Comparison of ENCODE assay signal across 19 cellular contexts in the genomic region with DNA sequence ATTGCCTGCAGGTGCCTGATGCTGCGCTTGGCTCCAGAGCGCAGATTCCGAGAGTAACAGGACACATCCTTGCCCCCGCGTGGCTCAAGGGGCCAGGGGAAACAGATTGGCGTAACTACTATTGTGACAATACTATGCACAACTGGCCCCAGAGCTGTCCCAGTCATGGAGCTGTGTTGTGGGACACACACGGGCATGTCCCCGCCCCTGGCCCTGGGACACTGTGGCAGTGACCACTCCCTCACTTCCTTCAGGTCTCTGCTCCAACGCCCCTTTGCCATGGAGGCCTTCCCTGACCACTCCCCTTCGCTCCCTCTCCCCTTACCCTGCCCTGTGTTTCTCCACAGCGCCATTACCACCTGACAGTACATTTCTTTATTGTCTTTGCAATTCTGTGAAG.
DNase-seq lines count a peak whose midpoint lies in the region; ATAC-seq and TF ChIP-seq lines count a peak whose summit lies in the region.
"Had no signal": no experiment of that assay in that cellular context is flagged by ENCODE, and none has a peak within 500 bp of the region (broad histone marks: within the 10 kb centered on the region; RNA-seq: fewer than 3 reads in every experiment).

No MANE protein-coding gene starts in this region.

- no peaks in the 10 kb centered on the region for H3K9me3 Mint-ChIP-seq in WTC11
- H3K9me3 Mint-ChIP-seq: CD4-positive, alpha-beta memory T cell; HFFc6; IgD-negative memory B cell had no signal

- no peak overlapping the region for H3K4me3 ChIP-seq in esophagus muscularis mucosa
- no peak overlapping the region for H3K4me3 ChIP-seq in neuronal stem cell (ENCODE audit: low read length in 2 of 2)
- no peak overlapping the region for H3K4me3 ChIP-seq in coronary artery
- H3K4me3 ChIP-seq: GM23248 had no signal

- no peak overlapping the region for H2BK5ac ChIP-seq in neuronal stem cell (ENCODE audit: low read length)

- intact Hi-C loops in esophagus muscularis mucosa (cut with DNase I), result no loop called here

- H3K27ac Mint-ChIP-seq in WTC11, result no peak overlapping the region
- H3K27ac Mint-ChIP-seq: CD14-positive monocyte; CD4-positive, alpha-beta memory T cell; HFFc6 had no signal

- TF ChIP-seq CTCF in WTC11 (IDR thresholded peaks at IDR 0.05), result no peak
- TF ChIP-seq CTCF in esophagus muscularis mucosa (IDR thresholded peaks at IDR 0.05), result no peak
- TF ChIP-seq CTCF in coronary artery (IDR thresholded peaks at IDR 0.05), result no peak

- no peak overlapping the region for H2BK120ac ChIP-seq in neuronal stem cell (ENCODE audit: low read depth, low read length)

- no peak overlapping the region for H2BK15ac ChIP-seq in neuronal stem cell (ENCODE audit: low read length)

- peak; percentile 25 for DNase-seq in G401 (ENCODE audit: low spot score)
- DNase-seq in WTC11 (ENCODE audit: low spot score), result no peak
- DNase-seq in esophagus muscularis mucosa (ENCODE audit: extremely low spot score), result peak; percentile 82
- DNase-seq in neuronal stem cell (ENCODE audit: low spot score), result no peak
- no peak for DNase-seq in SIG-M5 (lab: John Stamatoyannopoulos, UW)
- DNase-seq in coronary artery (ENCODE audit: low spot score), result no peak
- DNase-seq: ACHN; CD4-positive, alpha-beta memory T cell; DMS153; DMS79; GF-D8; GM23248; H7; HFFc6; KBM-7 had no signal

- ATAC-seq in WTC11 (peak; percentile 49), GM18909 (IDR thresholded peaks at IDR 0.05; ENCODE audit: poor library complexity, unreplicated experiment) (no peak)
- ATAC-seq: HCT116 had no signal

- H3K4me1 ChIP-seq in esophagus muscularis mucosa (peaks cover 10 to 18% (median 16%) of the 10 kb centered on the region in 4 donors), neuronal stem cell (ENCODE audit: control insufficient read depth in 2 of 2, insufficient read depth in 1 of 2, low read depth in 1 of 2, low read length in 2 of 2) (no peaks in the 10 kb centered on the region)

- no peak for TF ChIP-seq POLR2A in esophagus muscularis mucosa (IDR thresholded peaks at IDR 0.05; ENCODE audit: low read depth)

- no peak overlapping the region for H4K8ac ChIP-seq in neuronal stem cell (ENCODE audit: low read depth, low read length)

- H3K9me3 ChIP-seq in esophagus muscularis mucosa (no peaks in the 10 kb centered on the region), neuronal stem cell (replicated peaks in 1 of 2; ENCODE audit: control insufficient read depth in 2 of 2, insufficient read depth in 1 of 2, low read depth in 1 of 2, low read length in 2 of 2) (no peaks in the 10 kb centered on the region)

- no peak overlapping the region for H3K14ac ChIP-seq in neuronal stem cell (ENCODE audit: low read length)

- peak overlapping the region; percentile 40 for H2AFZ ChIP-seq in neuronal stem cell (ENCODE audit: low read length)
- H2AFZ ChIP-seq: GM23248 had no signal

- H3K79me1 ChIP-seq in neuronal stem cell (ENCODE audit: low read depth, low read length), result no peaks in the 10 kb centered on the region

- no peak overlapping the region for H4K91ac ChIP-seq in neuronal stem cell (ENCODE audit: low read depth, low read length, poor library complexity)

- no peak for TF ChIP-seq EP300 in esophagus muscularis mucosa (IDR thresholded peaks at IDR 0.05)

- H3K27me3 ChIP-seq in esophagus muscularis mucosa, result peaks cover 0 to 4% (median 0%) of the 10 kb centered on the region in 4 donors
- peaks cover 0 to 4% (median 0%) of the 10 kb centered on the region in 3 experiments for H3K27me3 ChIP-seq in neuronal stem cell (ENCODE audit: control insufficient read depth in 3 of 3, insufficient read depth in 3 of 3, low read depth in 1 of 3, low read length in 3 of 3)

- no peak overlapping the region for H3K23ac ChIP-seq in neuronal stem cell (ENCODE audit: low read depth, low read length, poor library complexity)

- H3K36me3 Mint-ChIP-seq in WTC11, result no peaks in the 10 kb centered on the region
- H3K36me3 Mint-ChIP-seq: CD14-positive monocyte; CD4-positive, alpha-beta memory T cell had no signal

- H3K27me3 Mint-ChIP-seq in WTC11 (ENCODE audit: low read depth), result no peaks in the 10 kb centered on the region

- POLR2A ChIA-PET in WTC11 (lab: Charles Lee), result no interaction called here

- no peak overlapping the region for H2BK12ac ChIP-seq in neuronal stem cell (ENCODE audit: low read length)

- in situ Hi-C loops in G401 (cut with HindIII; ENCODE audit: low sequenced_read_pairs), result no loop called here

- no peak overlapping the region for H3K4me2 ChIP-seq in neuronal stem cell (ENCODE audit: insufficient read depth, low read length, poor library complexity, severe bottlenecking)

- H3K18ac ChIP-seq in neuronal stem cell (ENCODE audit: low read length), result peak overlapping the region; percentile 46

- H3K36me3 ChIP-seq in esophagus muscularis mucosa (no peaks in the 10 kb centered on the region), neuronal stem cell (replicated peaks in 1 of 2; ENCODE audit: control insufficient read depth in 2 of 2, insufficient read depth in 2 of 2, low read length in 2 of 2) (no peaks in the 10 kb centered on the region)

- 76% methylated on average over 11 of the region's 11 CpGs for WGBS in esophagus muscularis mucosa
- WGBS in neuronal stem cell (ENCODE audit: extremely low coverage in 2 of 2, insufficient read length in 2 of 2, insufficient replicate concordance in 1 of 2), 2 donors, result no CpG with 5 or more reads among the region's 11 CpGs

- H3K27ac ChIP-seq in esophagus muscularis mucosa (replicated peaks in 1 of 4), result no peak overlapping the region
- no peak overlapping the region for H3K27ac ChIP-seq in neuronal stem cell (replicated peaks; ENCODE audit: low read length)
- H3K27ac ChIP-seq in coronary artery, result no peak overlapping the region
- H3K27ac ChIP-seq: GM23248 had no signal

- H3K4me1 Mint-ChIP-seq in WTC11, result peaks cover 18% of the 10 kb centered on the region
- H3K4me1 Mint-ChIP-seq: CD14-positive monocyte; CD4-positive, alpha-beta memory T cell had no signal

- no peak overlapping the region for H2AK5ac ChIP-seq in neuronal stem cell (ENCODE audit: low read depth, low read length)

- no peak overlapping the region for H3K9ac ChIP-seq in neuronal stem cell (ENCODE audit: low read depth, low read length, poor library complexity)
- H3K9ac ChIP-seq: GM23248 had no signal

- no peak overlapping the region for H3K4ac ChIP-seq in neuronal stem cell (ENCODE audit: low read length)

- CTCF ChIA-PET in WTC11 (lab: Charles Lee), result no interaction called here

- no peak overlapping the region for H3K4me3 Mint-ChIP-seq in WTC11
- H3K4me3 Mint-ChIP-seq: CD14-positive monocyte; CD4-positive, alpha-beta memory T cell; HFFc6 had no signal

TF ChIP-seq in WTC11, 78 proteins besides CTCF, POLR2A, EP300 and RAD21:
- TF ChIP-seq NR1H2 (CRISPR knock-in tag; IDR thresholded peaks at IDR 0.05), result no peak
- TF ChIP-seq, protein P1, sequence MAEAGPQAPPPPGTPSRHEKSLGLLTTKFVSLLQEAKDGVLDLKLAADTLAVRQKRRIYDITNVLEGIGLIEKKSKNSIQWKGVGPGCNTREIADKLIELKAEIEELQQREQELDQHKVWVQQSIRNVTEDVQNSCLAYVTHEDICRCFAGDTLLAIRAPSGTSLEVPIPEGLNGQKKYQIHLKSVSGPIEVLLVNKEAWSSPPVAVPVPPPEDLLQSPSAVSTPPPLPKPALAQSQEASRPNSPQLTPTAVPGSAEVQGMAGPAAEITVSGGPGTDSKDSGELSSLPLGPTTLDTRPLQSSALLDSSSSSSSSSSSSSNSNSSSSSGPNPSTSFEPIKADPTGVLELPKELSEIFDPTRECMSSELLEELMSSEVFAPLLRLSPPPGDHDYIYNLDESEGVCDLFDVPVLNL (CRISPR knock-in tag; IDR thresholded peaks at IDR 0.05; ENCODE audit: borderline replicate concordance, low read depth), result no peak
- TF ChIP-seq, protein P2, sequence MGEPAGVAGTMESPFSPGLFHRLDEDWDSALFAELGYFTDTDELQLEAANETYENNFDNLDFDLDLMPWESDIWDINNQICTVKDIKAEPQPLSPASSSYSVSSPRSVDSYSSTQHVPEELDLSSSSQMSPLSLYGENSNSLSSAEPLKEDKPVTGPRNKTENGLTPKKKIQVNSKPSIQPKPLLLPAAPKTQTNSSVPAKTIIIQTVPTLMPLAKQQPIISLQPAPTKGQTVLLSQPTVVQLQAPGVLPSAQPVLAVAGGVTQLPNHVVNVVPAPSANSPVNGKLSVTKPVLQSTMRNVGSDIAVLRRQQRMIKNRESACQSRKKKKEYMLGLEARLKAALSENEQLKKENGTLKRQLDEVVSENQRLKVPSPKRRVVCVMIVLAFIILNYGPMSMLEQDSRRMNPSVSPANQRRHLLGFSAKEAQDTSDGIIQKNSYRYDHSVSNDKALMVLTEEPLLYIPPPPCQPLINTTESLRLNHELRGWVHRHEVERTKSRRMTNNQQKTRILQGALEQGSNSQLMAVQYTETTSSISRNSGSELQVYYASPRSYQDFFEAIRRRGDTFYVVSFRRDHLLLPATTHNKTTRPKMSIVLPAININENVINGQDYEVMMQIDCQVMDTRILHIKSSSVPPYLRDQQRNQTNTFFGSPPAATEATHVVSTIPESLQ (CRISPR knock-in tag; IDR thresholded peaks at IDR 0.05), result no peak
- TF ChIP-seq ETV6 (CRISPR knock-in tag; IDR thresholded peaks at IDR 0.05), result no peak
- TF ChIP-seq ZBTB21 (CRISPR knock-in tag; IDR thresholded peaks at IDR 0.05; ENCODE audit: borderline replicate concordance), result no peak
- TF ChIP-seq, protein P3, sequence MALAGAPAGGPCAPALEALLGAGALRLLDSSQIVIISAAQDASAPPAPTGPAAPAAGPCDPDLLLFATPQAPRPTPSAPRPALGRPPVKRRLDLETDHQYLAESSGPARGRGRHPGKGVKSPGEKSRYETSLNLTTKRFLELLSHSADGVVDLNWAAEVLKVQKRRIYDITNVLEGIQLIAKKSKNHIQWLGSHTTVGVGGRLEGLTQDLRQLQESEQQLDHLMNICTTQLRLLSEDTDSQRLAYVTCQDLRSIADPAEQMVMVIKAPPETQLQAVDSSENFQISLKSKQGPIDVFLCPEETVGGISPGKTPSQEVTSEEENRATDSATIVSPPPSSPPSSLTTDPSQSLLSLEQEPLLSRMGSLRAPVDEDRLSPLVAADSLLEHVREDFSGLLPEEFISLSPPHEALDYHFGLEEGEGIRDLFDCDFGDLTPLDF (CRISPR knock-in tag; IDR thresholded peaks at IDR 0.05), result no peak
- TF ChIP-seq HMGA2 (CRISPR knock-in tag; IDR thresholded peaks at IDR 0.05), result no peak
- TF ChIP-seq IRF2 (CRISPR knock-in tag; IDR thresholded peaks at IDR 0.05; ENCODE audit: borderline replicate concordance, low read depth), result no peak

Comparison
In these comparisons a context has a peak if more than half of its experiments do, and no peak if none do; other contexts are left out.
1. DNase-seq: peak in G401 (single experiment) and esophagus muscularis mucosa (single experiment); none in WTC11 (single experiment), neuronal stem cell (single experiment), SIG-M5 (single experiment) and coronary artery (single experiment).